13 cellular contexts compared by ENCODE assay signal in the genomic region with DNA sequence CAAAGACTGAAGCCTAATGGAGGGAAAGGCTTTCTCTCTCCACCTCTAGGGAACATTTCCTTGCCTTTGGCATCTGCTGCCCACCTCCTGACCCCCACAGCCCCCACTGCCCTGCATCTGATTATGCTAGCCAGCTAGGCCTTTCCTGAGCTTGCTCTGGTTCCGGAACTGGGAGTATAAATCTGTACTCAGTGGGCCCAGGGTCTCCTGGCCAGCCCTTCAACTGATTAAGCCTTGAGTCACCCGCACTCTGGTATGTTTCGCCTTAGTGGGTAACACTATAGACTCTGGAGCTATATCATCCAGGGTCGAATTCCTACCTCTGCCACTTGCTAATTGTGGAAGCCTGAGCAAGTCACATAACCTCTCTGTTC. TPM values are rescaled to one million over a fixed set of nuclear protein-coding genes. Genes with fewer than 3 reads are reported as not detected.
DNase-seq lines count a peak whose midpoint lies in the region; ATAC-seq, FAIRE-seq and TF ChIP-seq lines count a peak whose summit lies in the region.
"Had no signal": no experiment of that assay in that cellular context is flagged by ENCODE, and none has a peak within 500 bp of the region (broad histone marks: within the 10 kb centered on the region; RNA-seq: fewer than 3 reads in every experiment).

No MANE protein-coding gene starts in this region.

- WGBS in mesendoderm (ENCODE audit: extremely low coverage, insufficient coverage, low lambda C conversion rate) = no CpG with 5 or more reads among the region's 4 CpGs

- no peaks in the 10 kb centered on the region for H3K79me2 ChIP-seq in mesendoderm (ENCODE audit: control insufficient read depth, insufficient read depth, low read length)

- peaks cover 0 to under 1% of the 10 kb centered on the region in 2 donors for H3K9me3 Mint-ChIP-seq in effector memory CD8-positive, alpha-beta T cell

- H3K56ac ChIP-seq in mesendoderm (ENCODE audit: low read length) = peak overlapping the region; percentile 78

- no peaks in the 10 kb centered on the region for H3K27me3 ChIP-seq in A673 (replicated peaks; ENCODE audit: insufficient read depth, low read depth, low read length, poor library complexity)
- H3K27me3 ChIP-seq in HUES48 (ENCODE audit: control insufficient read depth, insufficient read depth, low read length) = no peaks in the 10 kb centered on the region
- no peaks in the 10 kb centered on the region for H3K27me3 ChIP-seq in bronchial epithelial cell (ENCODE audit: control insufficient read depth, insufficient read depth, low read length)
- H3K27me3 ChIP-seq in mesendoderm (ENCODE audit: insufficient read depth, low read length, poor library complexity) = no peaks in the 10 kb centered on the region
- H3K27me3 ChIP-seq: testis had no signal

- no peak overlapping the region for H3K4me2 ChIP-seq in mesendoderm (ENCODE audit: low read length)

- H2BK15ac ChIP-seq in mesendoderm (replicated peaks; ENCODE audit: low read depth) = no peak overlapping the region

- H3K4me1 ChIP-seq in A673 (ENCODE audit: insufficient read depth, low read length, poor library complexity, severe bottlenecking) (peaks cover 22% of the 10 kb centered on the region), HUES48 (ENCODE audit: control insufficient read depth, insufficient read depth, low read length) (peaks cover 78% of the 10 kb centered on the region), mesendoderm (ENCODE audit: control insufficient read depth, low read depth, low read length) (peaks cover 12% of the 10 kb centered on the region)

- H3K4me1 Mint-ChIP-seq in effector memory CD8-positive, alpha-beta T cell (ENCODE audit: low read depth in 2 of 2) = peaks cover 30 to 60% of the 10 kb centered on the region in 2 donors

- peak overlapping the region in 1 of 2 donors; percentile 71 for H3K27ac Mint-ChIP-seq in effector memory CD8-positive, alpha-beta T cell
- H3K27ac Mint-ChIP-seq: T-helper 1 cell treated with Interleukin-12 subunit alpha and Interleukin-12 subunit beta and Interleukin-4 antibody, amounts not matched to agents 30 μg/mL and 1 μg/mL, for 36 hours had no signal

- H3K79me1 ChIP-seq in mesendoderm (ENCODE audit: low read length) = no peaks in the 10 kb centered on the region

- peak overlapping the region; percentile 99 for H2BK120ac ChIP-seq in mesendoderm (ENCODE audit: low read depth, low read length)

- H2AK5ac ChIP-seq in mesendoderm (ENCODE audit: low read length) = no peak overlapping the region

- no peak overlapping the region for H3K4me3 ChIP-seq in A673 (ENCODE audit: low read depth, low read length, poor library complexity, severe bottlenecking)
- H3K4me3 ChIP-seq in HUES48 (ENCODE audit: low read depth, low read length) = peak overlapping the region; percentile 31
- no peak overlapping the region for H3K4me3 ChIP-seq in bronchial epithelial cell (ENCODE audit: low read depth, low read length)
- H3K4me3 ChIP-seq in mesendoderm (ENCODE audit: low read length) = no peak overlapping the region
- H3K4me3 ChIP-seq: mucosa of descending colon, testis had no signal

- H4K8ac ChIP-seq in mesendoderm (ENCODE audit: low read depth, low read length) = no peak overlapping the region

- no peaks in the 10 kb centered on the region for H3K27me3 Mint-ChIP-seq in effector memory CD8-positive, alpha-beta T cell

- H3K27ac ChIP-seq in A673 (ENCODE audit: low read depth, low read length, poor library complexity, severe bottlenecking) = peak overlapping the region; percentile 60
- peak overlapping the region; percentile 99 for H3K27ac ChIP-seq in HUES48 (ENCODE audit: low read depth, low read length)
- H3K27ac ChIP-seq in mesendoderm (ENCODE audit: low read depth, low read length) = peak overlapping the region; percentile 96
- H3K27ac ChIP-seq: testis had no signal

- H3K9me3 ChIP-seq in A673 (ENCODE audit: low read depth, low read length, poor library complexity, severe bottlenecking) = no peaks in the 10 kb centered on the region
- H3K9me3 ChIP-seq in HUES48 (ENCODE audit: control insufficient read depth, insufficient read depth, low read length) = no peaks in the 10 kb centered on the region
- H3K9me3 ChIP-seq: mucosa of descending colon, testis had no signal

- TF ChIP-seq CTCF in A673 (conservative IDR thresholded peaks at IDR 0.05; ENCODE audit: low read depth, low read length) = no peak
- no peak for TF ChIP-seq CTCF in bronchial epithelial cell (IDR thresholded peaks at IDR 0.05; ENCODE audit: insufficient read depth, low read length, severe bottlenecking)

- no peak for ATAC-seq in HG03159 (IDR thresholded peaks at IDR 0.05; ENCODE audit: unreplicated experiment)
- no peak for ATAC-seq in effector memory CD8-positive, alpha-beta T cell (replicated peaks)

- H3K36me3 Mint-ChIP-seq in effector memory CD8-positive, alpha-beta T cell (ENCODE audit: insufficient read depth) = peaks cover 1% of the 10 kb centered on the region

- H4K5ac ChIP-seq in mesendoderm (ENCODE audit: low read length) = no peak overlapping the region

- H3K9ac ChIP-seq in HUES48 (ENCODE audit: low read depth, low read length) (peak overlapping the region; percentile 52), mesendoderm (ENCODE audit: low read length) (peak overlapping the region; percentile 17)

- FAIRE-seq in bronchial epithelial cell (lab: Jason Lieb, UNC) = no peak

- CTCF ChIA-PET in A673 (lab: Charles Lee) = no interaction called here

- POLR2A ChIA-PET in A673 (lab: Charles Lee; ENCODE audit: low non-redundant PET) = no interaction called here

- BruUV-seq in A673 (replicated peaks; lab: Mats Ljungman, UMichigan) = no TSS peak

- peak; percentile 33 for DNase-seq in A673 (ENCODE audit: low spot score)
- peak; percentile 23 for DNase-seq in bronchial epithelial cell (ENCODE audit: low read depth)
- DNase-seq in mesendoderm = peak; percentile 89
- no peak for DNase-seq in effector memory CD8-positive, alpha-beta T cell
- DNase-seq in NCI-H446 (lab: John Stamatoyannopoulos, UW) = no peak
- no peak for DNase-seq in germinal center (ENCODE audit: low spot score)
- DNase-seq: activated gamma-delta T cell treated with Interleukin-2 at 50 U/mL for 16 hours, mucosa of descending colon, NCI-H1694, testis had no signal

- intact Hi-C loops in A673 (cut with micrococcal nuclease; ENCODE audit: unreplicated experiment) = no loop called here

- peak overlapping the region; percentile 64 for H2BK5ac ChIP-seq in mesendoderm (ENCODE audit: low read length)

- peak overlapping the region; percentile 82 for H3K18ac ChIP-seq in mesendoderm (ENCODE audit: low read length)

- H3K36me3 ChIP-seq in A673 (ENCODE audit: insufficient read depth, low read length, poor library complexity, severe bottlenecking) (no peaks in the 10 kb centered on the region), HUES48 (ENCODE audit: control insufficient read depth, insufficient read depth, low read length) (no peaks in the 10 kb centered on the region), bronchial epithelial cell (ENCODE audit: control insufficient read depth, insufficient read depth, low read length) (no peaks in the 10 kb centered on the region), mesendoderm (ENCODE audit: control insufficient read depth, insufficient read depth, low read length) (no peaks in the 10 kb centered on the region)

- no peak overlapping the region for H3K4me3 Mint-ChIP-seq in effector memory CD8-positive, alpha-beta T cell
- H3K4me3 Mint-ChIP-seq: T-helper 1 cell treated with Interleukin-12 subunit alpha and Interleukin-12 subunit beta and Interleukin-4 antibody, amounts not matched to agents 30 μg/mL and 1 μg/mL, for 36 hours had no signal

- peak overlapping the region; percentile 87 for H3K4ac ChIP-seq in mesendoderm (ENCODE audit: low read depth, low read length)

- H3K23ac ChIP-seq in mesendoderm (ENCODE audit: low read length) = no peak overlapping the region

RNA-seq across cellular contexts. Expression of gene RIPOR2, which starts 45.6 kb away (rescaled TPM):
- total RNA-seq in A673 (2021) (0.17 and 0.37 TPM in 2 replicates), bronchial epithelial cell (under 0.01 TPM in 1 of 2 replicates, not detected in the other)
- polyA plus RNA-seq in mesendoderm (2013, experiment 1 of 2) = 2.4 TPM
- polyA plus RNA-seq in mesendoderm (2013, experiment 2 of 2) = 2.5 TPM

Comparison
In these comparisons a context has a peak if more than half of its experiments do, and no peak if none do; other contexts are left out.
1. DNase-seq: peak in A673 (single experiment), bronchial epithelial cell (single experiment) and mesendoderm (single experiment); none in effector memory CD8-positive, alpha-beta T cell (0 of 3), NCI-H446 (0 of 2) and germinal center (single experiment).
2. Peak in every context shown above with its lines, with median percentiles within 50 percentile points of each other: H3K27ac ChIP-seq.